ENCODE assay signal across 29 cellular contexts in the genomic region with DNA sequence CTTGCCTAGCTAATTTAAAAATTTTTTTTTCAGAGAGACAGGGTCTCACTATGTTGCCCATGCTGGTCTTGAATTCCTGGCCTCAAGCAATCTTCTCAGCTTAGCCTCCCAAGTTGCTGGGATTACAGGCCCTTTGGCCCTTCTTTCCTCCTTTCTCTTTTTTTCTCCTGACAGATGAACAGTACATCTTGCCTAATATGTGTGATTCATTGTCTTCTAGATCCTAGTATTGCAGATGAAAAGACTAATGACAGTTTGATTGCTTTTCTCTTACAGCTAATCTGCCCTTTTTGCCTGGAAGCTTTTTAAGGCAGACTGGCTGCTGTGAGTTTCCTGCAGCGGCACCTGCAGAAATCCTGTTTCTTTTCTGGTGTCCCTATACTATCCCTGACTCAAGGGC. TPM values are rescaled to one million over a fixed set of nuclear protein-coding genes. Genes with fewer than 3 reads are reported as not detected.
DNase-seq lines count a peak whose midpoint lies in the region; ATAC-seq lines count a peak whose summit lies in the region.
"Had no signal": no experiment of that assay in that cellular context is flagged by ENCODE, and none has a peak within 500 bp of the region (broad histone marks: within the 10 kb centered on the region; RNA-seq: fewer than 3 reads in every experiment).

No MANE protein-coding gene starts in this region.

- no peak overlapping the region for H3K4ac ChIP-seq in mesendoderm (ENCODE audit: low read depth, low read length)

- no peaks in the 10 kb centered on the region for H3K79me1 ChIP-seq in mesendoderm (ENCODE audit: low read length)

- no peak overlapping the region for H3K56ac ChIP-seq in mesendoderm (ENCODE audit: low read length)

- no peak overlapping the region for H3K9ac ChIP-seq in mesendoderm (ENCODE audit: low read length)
- H3K9ac ChIP-seq: BLaER1 had no signal

- no peaks in the 10 kb centered on the region for H3K36me3 ChIP-seq in mesendoderm (ENCODE audit: control insufficient read depth, insufficient read depth, low read length)
- H3K36me3 ChIP-seq: BLaER1, left ventricle myocardium inferior, sigmoid colon, tibial nerve had no signal

- peak; percentile 9 for DNase-seq in ELR (ENCODE audit: low read depth)
- DNase-seq in MV-4-11 (lab: John Stamatoyannopoulos, UW): peak; percentile 23
- no peak for DNase-seq in epithelial cell of prostate (ENCODE audit: low read depth, low spot score)
- DNase-seq in mesendoderm: no peak
- no peak for DNase-seq in UCSD-AML1 (lab: John Stamatoyannopoulos, UW; ENCODE audit: unreplicated experiment)
- DNase-seq in NCI-H524 treated with DMSO at 0.1 percent for 48 hours (lab: John Stamatoyannopoulos, UW): no peak
- DNase-seq: activated CD4-positive, alpha-beta T cell treated with anti-CD3 and anti-CD28 coated beads for 36 hours; activated CD8-positive, alpha-beta T cell treated with anti-CD3 and anti-CD28 coated beads for 36 hours; activated naive CD4-positive, alpha-beta T cell treated with anti-CD3 and anti-CD28 coated beads for 36 hours; body of pancreas; cerebellar nuclear complex; DMS79 treated with DMSO at 0.1 percent for 48 hours; glutamatergic neuron; left ventricle myocardium inferior; midbrain; naive thymus-derived CD4-positive, alpha-beta T cell; NCI-H1105; NCI-H187 treated with DMSO at 0.1 percent for 48 hours; NCI-H524; NK-92 treated with Interleukin-12 subunit alpha and Interleukin-12 subunit beta, amount 100 ng/mL, for 24 hours; psoas muscle; sigmoid colon; stimulated activated CD4-positive, alpha-beta T cell treated with anti-CD3 and anti-CD28 coated beads, Interleukin-4, amount 100 ng/mL, for 4 hours; T-helper 2 cell had no signal

- no peak overlapping the region for H2BK5ac ChIP-seq in mesendoderm (ENCODE audit: low read length)

- no peaks in the 10 kb centered on the region for H3K4me1 ChIP-seq in mesendoderm (ENCODE audit: control insufficient read depth, low read depth, low read length)
- H3K4me1 ChIP-seq: BLaER1, left ventricle myocardium inferior, psoas muscle, sigmoid colon, tibial nerve had no signal

- no peak overlapping the region for H2AK5ac ChIP-seq in mesendoderm (ENCODE audit: low read length)

- no peak overlapping the region for H3K4me3 ChIP-seq in mesendoderm (ENCODE audit: low read length)
- H3K4me3 ChIP-seq: BLaER1, body of pancreas, GM23338, left ventricle myocardium inferior, psoas muscle, sigmoid colon, tibial nerve had no signal

- no peak overlapping the region for H2BK15ac ChIP-seq in mesendoderm (replicated peaks; ENCODE audit: low read depth)

- no peak overlapping the region for H4K5ac ChIP-seq in mesendoderm (ENCODE audit: low read length)

- no peak overlapping the region for H4K8ac ChIP-seq in mesendoderm (ENCODE audit: low read depth, low read length)

- no peak for ATAC-seq in GM21381 (IDR thresholded peaks at IDR 0.05; ENCODE audit: unreplicated experiment)
- ATAC-seq: activated CD4-positive, alpha-beta T cell treated with anti-CD3 and anti-CD28 coated beads for 36 hours; activated CD8-positive, alpha-beta T cell treated with anti-CD3 and anti-CD28 coated beads for 36 hours; body of pancreas; GM23338; naive thymus-derived CD4-positive, alpha-beta T cell; psoas muscle; stimulated activated effector memory CD8-positive, alpha-beta T cell treated with anti-CD3 and anti-CD28 coated beads, Interleukin-12 subunit alpha, Interleukin-12 subunit beta, amount 100 ng/mL, for 72 hours had no signal

- H3K79me2 ChIP-seq in mesendoderm (ENCODE audit: control insufficient read depth, insufficient read depth, low read length): no peaks in the 10 kb centered on the region

- H3K4me2 ChIP-seq in mesendoderm (ENCODE audit: low read length): no peak overlapping the region
- H3K4me2 ChIP-seq: BLaER1, GM23338 had no signal

- WGBS in mesendoderm (ENCODE audit: extremely low coverage, insufficient coverage, low lambda C conversion rate): no CpG with 5 or more reads among the region's 1 CpG

- H3K18ac ChIP-seq in mesendoderm (ENCODE audit: low read length): no peak overlapping the region

- H3K27me3 ChIP-seq in mesendoderm (ENCODE audit: insufficient read depth, low read length, poor library complexity): no peaks in the 10 kb centered on the region
- H3K27me3 ChIP-seq: BLaER1, body of pancreas, sigmoid colon, tibial nerve had no signal

- no peak overlapping the region for H2BK120ac ChIP-seq in mesendoderm (ENCODE audit: low read depth, low read length)

- H3K27ac ChIP-seq in epithelial cell of prostate (peak overlapping the region; percentile 3), mesendoderm (ENCODE audit: low read depth, low read length) (peak overlapping the region; percentile 1)
- H3K27ac ChIP-seq: BLaER1, body of pancreas, left ventricle myocardium inferior, psoas muscle, sigmoid colon, tibial nerve had no signal

- H3K23ac ChIP-seq in mesendoderm (ENCODE audit: low read length): no peak overlapping the region

RNA-seq across cellular contexts. Expression of a gene that starts 12.0 kb away (rescaled TPM):
- polyA plus RNA-seq in mesendoderm (2013, experiment 1 of 2): 1.9 TPM
- polyA plus RNA-seq in mesendoderm (2013, experiment 2 of 2): 2.2 TPM

RNA-seq across cellular contexts. Expression of a gene that starts 12.1 kb away (rescaled TPM):
- polyA plus RNA-seq in mesendoderm (2013, experiment 1 of 2): 22.8 TPM
- 22.1 TPM for polyA plus RNA-seq in mesendoderm (2013, experiment 2 of 2)

RNA-seq across cellular contexts. Expression of a gene that starts 54.3 kb away (rescaled TPM):
- 20.5 TPM for polyA plus RNA-seq in mesendoderm (2013, experiment 1 of 2)
- 19.9 TPM for polyA plus RNA-seq in mesendoderm (2013, experiment 2 of 2)

Comparison
In these comparisons a context has a peak if more than half of its experiments do, and no peak if none do; other contexts are left out.
1. DNase-seq: peak in ELR (single experiment) and MV-4-11 (single experiment); none in epithelial cell of prostate (single experiment), mesendoderm (single experiment), UCSD-AML1 (single experiment) and NCI-H524 treated with DMSO at 0.1 percent for 48 hours (single experiment).